In the genomic region with DNA sequence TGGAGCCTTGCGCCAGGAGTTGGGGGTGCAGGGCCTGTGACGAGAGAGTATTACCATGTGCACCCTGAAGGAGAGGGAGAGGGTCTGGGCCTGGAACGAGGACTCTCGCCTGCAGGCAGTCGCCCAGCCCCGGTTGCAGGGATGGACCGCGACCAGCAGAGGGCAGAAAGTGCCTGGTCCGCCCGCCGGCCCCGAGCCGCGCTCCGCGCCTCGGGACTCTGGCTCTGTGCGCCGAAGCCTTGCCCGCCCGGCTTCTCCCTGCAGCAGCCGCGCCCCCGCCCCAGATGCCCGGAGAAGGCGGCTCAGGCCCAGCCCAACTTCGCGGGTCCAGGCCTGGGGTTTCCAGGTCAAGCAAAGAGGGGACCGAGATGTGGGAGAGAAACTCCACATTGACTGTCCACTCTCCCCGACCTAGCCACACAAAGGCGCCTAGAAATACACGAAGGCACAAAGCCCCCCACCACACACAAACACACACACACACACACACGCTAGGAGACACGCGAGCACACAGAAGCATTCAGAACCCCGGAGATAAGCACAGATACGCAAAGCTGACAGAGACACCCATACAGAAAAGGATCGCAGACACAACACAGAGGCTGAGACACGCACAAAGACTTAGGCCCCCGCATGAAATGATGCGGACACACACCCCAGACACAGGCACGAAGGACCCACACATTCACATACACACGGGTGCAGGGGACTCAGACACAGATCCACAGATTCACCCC, we compare ENCODE assay signal across 1 cellular context.
TF ChIP-seq lines count a peak whose summit lies in the region.

No MANE protein-coding gene starts in this region.

TF ChIP-seq in HEK293, 187 proteins besides CTCF, POLR2A, EP300 and RAD21 (continued from another document and continues in another):
- TF ChIP-seq, protein P1, sequence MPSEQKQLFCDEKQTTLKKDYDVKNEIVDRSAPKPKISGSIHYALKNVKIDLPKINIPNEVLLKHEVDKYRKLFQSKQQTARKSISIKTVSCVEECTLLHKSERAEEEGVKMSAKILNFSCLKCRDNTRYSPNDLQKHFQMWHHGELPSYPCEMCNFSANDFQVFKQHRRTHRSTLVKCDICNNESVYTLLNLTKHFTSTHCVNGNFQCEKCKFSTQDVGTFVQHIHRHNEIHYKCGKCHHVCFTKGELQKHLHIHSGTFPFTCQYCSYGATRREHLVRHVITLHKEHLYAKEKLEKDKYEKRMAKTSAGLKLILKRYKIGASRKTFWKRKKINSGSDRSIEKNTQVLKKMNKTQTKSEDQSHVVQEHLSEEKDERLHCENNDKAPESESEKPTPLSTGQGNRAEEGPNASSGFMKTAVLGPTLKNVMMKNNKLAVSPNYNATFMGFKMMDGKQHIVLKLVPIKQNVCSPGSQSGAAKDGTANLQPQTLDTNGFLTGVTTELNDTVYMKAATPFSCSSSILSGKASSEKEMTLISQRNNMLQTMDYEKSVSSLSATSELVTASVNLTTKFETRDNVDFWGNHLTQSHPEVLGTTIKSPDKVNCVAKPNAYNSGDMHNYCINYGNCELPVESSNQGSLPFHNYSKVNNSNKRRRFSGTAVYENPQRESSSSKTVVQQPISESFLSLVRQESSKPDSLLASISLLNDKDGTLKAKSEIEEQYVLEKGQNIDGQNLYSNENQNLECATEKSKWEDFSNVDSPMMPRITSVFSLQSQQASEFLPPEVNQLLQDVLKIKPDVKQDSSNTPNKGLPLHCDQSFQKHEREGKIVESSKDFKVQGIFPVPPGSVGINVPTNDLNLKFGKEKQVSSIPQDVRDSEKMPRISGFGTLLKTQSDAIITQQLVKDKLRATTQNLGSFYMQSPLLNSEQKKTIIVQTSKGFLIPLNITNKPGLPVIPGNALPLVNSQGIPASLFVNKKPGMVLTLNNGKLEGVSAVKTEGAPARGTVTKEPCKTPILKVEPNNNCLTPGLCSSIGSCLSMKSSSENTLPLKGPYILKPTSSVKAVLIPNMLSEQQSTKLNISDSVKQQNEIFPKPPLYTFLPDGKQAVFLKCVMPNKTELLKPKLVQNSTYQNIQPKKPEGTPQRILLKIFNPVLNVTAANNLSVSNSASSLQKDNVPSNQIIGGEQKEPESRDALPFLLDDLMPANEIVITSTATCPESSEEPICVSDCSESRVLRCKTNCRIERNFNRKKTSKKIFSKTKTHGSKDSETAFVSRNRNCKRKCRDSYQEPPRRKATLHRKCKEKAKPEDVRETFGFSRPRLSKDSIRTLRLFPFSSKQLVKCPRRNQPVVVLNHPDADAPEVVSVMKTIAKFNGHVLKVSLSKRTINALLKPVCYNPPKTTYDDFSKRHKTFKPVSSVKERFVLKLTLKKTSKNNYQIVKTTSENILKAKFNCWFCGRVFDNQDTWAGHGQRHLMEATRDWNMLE (tag by site-specific recombination; conservative IDR thresholded peaks at IDR 0.05; ENCODE audit: low read depth), result no peak
- TF ChIP-seq ZSCAN16 (tag by site-specific recombination; IDR thresholded peaks at IDR 0.05) (no peak), ZNF677 (tag by site-specific recombination; IDR thresholded peaks at IDR 0.05) (no peak), ZNF658 (tag by site-specific recombination; IDR thresholded peaks at IDR 0.05) (no peak), ZNF670 (tag by site-specific recombination; IDR thresholded peaks at IDR 0.05; ENCODE audit: low read depth) (no peak), ZNF146 (tag by site-specific recombination; IDR thresholded peaks at IDR 0.05) (no peak), ZFP69B (tag by site-specific recombination; IDR thresholded peaks at IDR 0.05) (0 out of 2 replicates have a peak, but pooled peaks have one; percentile 12), EGR2 (tag by site-specific recombination; IDR thresholded peaks at IDR 0.05; ENCODE audit: low read depth) (peak; percentile 41), ZNF549 (tag by site-specific recombination; IDR thresholded peaks at IDR 0.05) (no peak), ZNF548 (tag by site-specific recombination; IDR thresholded peaks at IDR 0.05) (no peak), BCL11B (tag by site-specific recombination; IDR thresholded peaks at IDR 0.05; ENCODE audit: low read depth) (no peak), ZNF366 (tag by site-specific recombination; conservative IDR thresholded peaks at IDR 0.05) (no peak), ZNF174 (tag by site-specific recombination; IDR thresholded peaks at IDR 0.05) (no peak), ZNF239 (tag by site-specific recombination; IDR thresholded peaks at IDR 0.05) (no peak), SP2 (tag by site-specific recombination; IDR thresholded peaks at IDR 0.05) (no peak), MYNN (tag by site-specific recombination; IDR thresholded peaks at IDR 0.05; ENCODE audit: borderline replicate concordance) (no peak), ZNF112 (tag by site-specific recombination; IDR thresholded peaks at IDR 0.05) (no peak), ZNF19 (tag by site-specific recombination; IDR thresholded peaks at IDR 0.05; ENCODE audit: low read depth) (no peak), SCRT2 (tag by site-specific recombination; IDR thresholded peaks at IDR 0.05) (no peak), ZNF585B (tag by site-specific recombination; IDR thresholded peaks at IDR 0.05) (no peak; the same call in 1 of the 2 replicates), KLF7 (tag by site-specific recombination; IDR thresholded peaks at IDR 0.05; ENCODE audit: borderline replicate concordance) (peak; percentile 15; the same call in 1 of the 2 replicates), ZNF510 (tag by site-specific recombination; IDR thresholded peaks at IDR 0.05; ENCODE audit: insufficient replicate concordance) (no peak), ZNF324 (tag by site-specific recombination; IDR thresholded peaks at IDR 0.05) (no peak), HOXA7 (CRISPR knock-in tag; IDR thresholded peaks at IDR 0.05; ENCODE audit: borderline replicate concordance) (no peak), ZNF423 (tag by site-specific recombination; IDR thresholded peaks at IDR 0.05) (no peak), ZSCAN30 (tag by site-specific recombination; IDR thresholded peaks at IDR 0.05) (peak; percentile 87), ZNF76 (tag by site-specific recombination; IDR thresholded peaks at IDR 0.05; ENCODE audit: borderline replicate concordance, low read depth) (0 out of 2 replicates have a peak, but pooled peaks have one; percentile 22), ZNF48 (tag by site-specific recombination; IDR thresholded peaks at IDR 0.05) (no peak), ZNF560 (tag by site-specific recombination; IDR thresholded peaks at IDR 0.05; ENCODE audit: borderline replicate concordance) (no peak), KLF9 (tag by site-specific recombination; IDR thresholded peaks at IDR 0.05; ENCODE audit: low read depth) (peak; percentile 64), ZNF571 (tag by site-specific recombination; IDR thresholded peaks at IDR 0.05) (no peak), ZNF211 (tag by site-specific recombination; IDR thresholded peaks at IDR 0.05; ENCODE audit: low read depth) (no peak), ZNF610 (tag by site-specific recombination; IDR thresholded peaks at IDR 0.05; ENCODE audit: borderline replicate concordance) (no peak)
- TF ChIP-seq, protein P2, sequence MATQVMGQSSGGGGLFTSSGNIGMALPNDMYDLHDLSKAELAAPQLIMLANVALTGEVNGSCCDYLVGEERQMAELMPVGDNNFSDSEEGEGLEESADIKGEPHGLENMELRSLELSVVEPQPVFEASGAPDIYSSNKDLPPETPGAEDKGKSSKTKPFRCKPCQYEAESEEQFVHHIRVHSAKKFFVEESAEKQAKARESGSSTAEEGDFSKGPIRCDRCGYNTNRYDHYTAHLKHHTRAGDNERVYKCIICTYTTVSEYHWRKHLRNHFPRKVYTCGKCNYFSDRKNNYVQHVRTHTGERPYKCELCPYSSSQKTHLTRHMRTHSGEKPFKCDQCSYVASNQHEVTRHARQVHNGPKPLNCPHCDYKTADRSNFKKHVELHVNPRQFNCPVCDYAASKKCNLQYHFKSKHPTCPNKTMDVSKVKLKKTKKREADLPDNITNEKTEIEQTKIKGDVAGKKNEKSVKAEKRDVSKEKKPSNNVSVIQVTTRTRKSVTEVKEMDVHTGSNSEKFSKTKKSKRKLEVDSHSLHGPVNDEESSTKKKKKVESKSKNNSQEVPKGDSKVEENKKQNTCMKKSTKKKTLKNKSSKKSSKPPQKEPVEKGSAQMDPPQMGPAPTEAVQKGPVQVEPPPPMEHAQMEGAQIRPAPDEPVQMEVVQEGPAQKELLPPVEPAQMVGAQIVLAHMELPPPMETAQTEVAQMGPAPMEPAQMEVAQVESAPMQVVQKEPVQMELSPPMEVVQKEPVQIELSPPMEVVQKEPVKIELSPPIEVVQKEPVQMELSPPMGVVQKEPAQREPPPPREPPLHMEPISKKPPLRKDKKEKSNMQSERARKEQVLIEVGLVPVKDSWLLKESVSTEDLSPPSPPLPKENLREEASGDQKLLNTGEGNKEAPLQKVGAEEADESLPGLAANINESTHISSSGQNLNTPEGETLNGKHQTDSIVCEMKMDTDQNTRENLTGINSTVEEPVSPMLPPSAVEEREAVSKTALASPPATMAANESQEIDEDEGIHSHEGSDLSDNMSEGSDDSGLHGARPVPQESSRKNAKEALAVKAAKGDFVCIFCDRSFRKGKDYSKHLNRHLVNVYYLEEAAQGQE (tag by site-specific recombination; IDR thresholded peaks at IDR 0.05), result no peak
- TF ChIP-seq, protein P3, sequence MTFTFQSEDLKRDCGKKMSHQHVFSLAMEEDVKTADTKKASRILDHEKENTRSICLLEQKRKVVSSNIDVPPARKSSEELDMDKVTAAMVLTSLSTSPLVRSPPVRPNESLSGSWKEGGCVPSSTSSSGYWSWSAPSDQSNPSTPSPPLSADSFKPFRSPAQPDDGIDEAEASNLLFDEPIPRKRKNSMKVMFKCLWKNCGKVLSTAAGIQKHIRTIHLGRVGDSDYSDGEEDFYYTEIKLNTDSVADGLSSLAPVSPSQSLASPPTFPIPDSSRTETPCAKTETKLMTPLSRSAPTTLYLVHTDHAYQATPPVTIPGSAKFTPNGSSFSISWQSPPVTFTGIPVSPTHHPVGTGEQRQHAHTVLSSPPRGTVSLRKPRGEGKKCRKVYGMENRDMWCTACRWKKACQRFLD (tag by site-specific recombination; IDR thresholded peaks at IDR 0.05), result no peak
- TF ChIP-seq, protein P4, sequence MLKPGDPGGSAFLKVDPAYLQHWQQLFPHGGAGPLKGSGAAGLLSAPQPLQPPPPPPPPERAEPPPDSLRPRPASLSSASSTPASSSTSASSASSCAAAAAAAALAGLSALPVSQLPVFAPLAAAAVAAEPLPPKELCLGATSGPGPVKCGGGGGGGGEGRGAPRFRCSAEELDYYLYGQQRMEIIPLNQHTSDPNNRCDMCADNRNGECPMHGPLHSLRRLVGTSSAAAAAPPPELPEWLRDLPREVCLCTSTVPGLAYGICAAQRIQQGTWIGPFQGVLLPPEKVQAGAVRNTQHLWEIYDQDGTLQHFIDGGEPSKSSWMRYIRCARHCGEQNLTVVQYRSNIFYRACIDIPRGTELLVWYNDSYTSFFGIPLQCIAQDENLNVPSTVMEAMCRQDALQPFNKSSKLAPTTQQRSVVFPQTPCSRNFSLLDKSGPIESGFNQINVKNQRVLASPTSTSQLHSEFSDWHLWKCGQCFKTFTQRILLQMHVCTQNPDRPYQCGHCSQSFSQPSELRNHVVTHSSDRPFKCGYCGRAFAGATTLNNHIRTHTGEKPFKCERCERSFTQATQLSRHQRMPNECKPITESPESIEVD (tag by site-specific recombination; IDR thresholded peaks at IDR 0.05), result no peak
- TF ChIP-seq, protein P5, sequence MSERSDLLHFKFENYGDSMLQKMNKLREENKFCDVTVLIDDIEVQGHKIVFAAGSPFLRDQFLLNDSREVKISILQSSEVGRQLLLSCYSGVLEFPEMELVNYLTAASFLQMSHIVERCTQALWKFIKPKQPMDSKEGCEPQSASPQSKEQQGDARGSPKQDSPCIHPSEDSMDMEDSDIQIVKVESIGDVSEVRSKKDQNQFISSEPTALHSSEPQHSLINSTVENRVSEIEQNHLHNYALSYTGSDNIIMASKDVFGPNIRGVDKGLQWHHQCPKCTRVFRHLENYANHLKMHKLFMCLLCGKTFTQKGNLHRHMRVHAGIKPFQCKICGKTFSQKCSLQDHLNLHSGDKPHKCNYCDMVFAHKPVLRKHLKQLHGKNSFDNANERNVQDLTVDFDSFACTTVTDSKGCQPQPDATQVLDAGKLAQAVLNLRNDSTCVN (tag by site-specific recombination; optimal IDR thresholded peaks at IDR 0.05), result peak; percentile 82
- TF ChIP-seq, protein P6, sequence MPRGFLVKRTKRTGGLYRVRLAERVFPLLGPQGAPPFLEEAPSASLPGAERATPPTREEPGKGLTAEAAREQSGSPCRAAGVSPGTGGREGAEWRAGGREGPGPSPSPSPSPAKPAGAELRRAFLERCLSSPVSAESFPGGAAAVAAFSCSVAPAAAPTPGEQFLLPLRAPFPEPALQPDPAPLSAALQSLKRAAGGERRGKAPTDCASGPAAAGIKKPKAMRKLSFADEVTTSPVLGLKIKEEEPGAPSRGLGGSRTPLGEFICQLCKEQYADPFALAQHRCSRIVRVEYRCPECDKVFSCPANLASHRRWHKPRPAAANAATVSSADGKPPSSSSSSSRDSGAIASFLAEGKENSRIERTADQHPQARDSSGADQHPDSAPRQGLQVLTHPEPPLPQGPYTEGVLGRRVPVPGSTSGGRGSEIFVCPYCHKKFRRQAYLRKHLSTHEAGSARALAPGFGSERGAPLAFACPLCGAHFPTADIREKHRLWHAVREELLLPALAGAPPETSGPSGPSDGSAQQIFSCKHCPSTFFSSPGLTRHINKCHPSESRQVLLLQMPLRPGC (tag by site-specific recombination; IDR thresholded peaks at IDR 0.05), result no peak
- TF ChIP-seq, protein P7, sequence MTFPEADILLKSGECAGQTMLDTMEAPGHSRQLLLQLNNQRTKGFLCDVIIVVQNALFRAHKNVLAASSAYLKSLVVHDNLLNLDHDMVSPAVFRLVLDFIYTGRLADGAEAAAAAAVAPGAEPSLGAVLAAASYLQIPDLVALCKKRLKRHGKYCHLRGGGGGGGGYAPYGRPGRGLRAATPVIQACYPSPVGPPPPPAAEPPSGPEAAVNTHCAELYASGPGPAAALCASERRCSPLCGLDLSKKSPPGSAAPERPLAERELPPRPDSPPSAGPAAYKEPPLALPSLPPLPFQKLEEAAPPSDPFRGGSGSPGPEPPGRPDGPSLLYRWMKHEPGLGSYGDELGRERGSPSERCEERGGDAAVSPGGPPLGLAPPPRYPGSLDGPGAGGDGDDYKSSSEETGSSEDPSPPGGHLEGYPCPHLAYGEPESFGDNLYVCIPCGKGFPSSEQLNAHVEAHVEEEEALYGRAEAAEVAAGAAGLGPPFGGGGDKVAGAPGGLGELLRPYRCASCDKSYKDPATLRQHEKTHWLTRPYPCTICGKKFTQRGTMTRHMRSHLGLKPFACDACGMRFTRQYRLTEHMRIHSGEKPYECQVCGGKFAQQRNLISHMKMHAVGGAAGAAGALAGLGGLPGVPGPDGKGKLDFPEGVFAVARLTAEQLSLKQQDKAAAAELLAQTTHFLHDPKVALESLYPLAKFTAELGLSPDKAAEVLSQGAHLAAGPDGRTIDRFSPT (tag by site-specific recombination; IDR thresholded peaks at IDR 0.05), result 0 out of 2 replicates have a peak, but pooled peaks have one; percentile 33
- TF ChIP-seq, protein P8, sequence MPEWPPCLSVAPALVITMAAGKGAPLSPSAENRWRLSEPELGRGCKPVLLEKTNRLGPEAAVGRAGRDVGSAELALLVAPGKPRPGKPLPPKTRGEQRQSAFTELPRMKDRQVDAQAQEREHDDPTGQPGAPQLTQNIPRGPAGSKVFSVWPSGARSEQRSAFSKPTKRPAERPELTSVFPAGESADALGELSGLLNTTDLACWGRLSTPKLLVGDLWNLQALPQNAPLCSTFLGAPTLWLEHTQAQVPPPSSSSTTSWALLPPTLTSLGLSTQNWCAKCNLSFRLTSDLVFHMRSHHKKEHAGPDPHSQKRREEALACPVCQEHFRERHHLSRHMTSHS (tag by site-specific recombination; IDR thresholded peaks at IDR 0.05), result no peak
